ENCODE assay signal across 8 cellular contexts in the genomic region with DNA sequence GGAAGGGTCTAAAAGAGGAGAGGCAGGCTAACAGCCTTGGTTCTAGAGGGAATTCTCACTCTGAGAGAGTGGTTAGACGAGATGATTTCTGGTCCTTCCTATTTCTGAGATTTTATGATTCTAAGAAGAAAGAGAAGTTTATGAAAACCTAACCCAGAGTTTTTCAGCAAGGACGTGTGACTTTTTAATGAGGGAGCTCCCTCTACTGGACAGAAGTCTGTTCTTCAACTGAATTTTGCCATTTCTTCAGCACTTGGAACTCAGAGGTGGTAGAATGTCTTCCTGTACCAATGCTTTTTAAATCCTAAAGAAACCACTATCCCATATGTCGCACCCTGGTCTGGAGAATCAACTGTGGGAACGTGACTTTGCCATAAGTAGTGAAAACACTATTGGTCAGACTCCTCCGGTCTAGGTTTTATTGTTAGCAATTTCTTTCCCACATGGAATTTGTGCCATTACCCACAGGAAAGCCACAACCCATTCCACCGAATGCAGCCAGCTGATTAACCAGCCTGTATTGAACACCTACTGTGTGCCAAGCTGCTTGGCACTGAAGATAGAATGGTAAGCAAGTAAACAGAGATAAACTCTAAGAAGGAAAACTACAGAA.
DNase-seq lines count a peak whose midpoint lies in the region; ATAC-seq and TF ChIP-seq lines count a peak whose summit lies in the region.

No MANE protein-coding gene starts in this region.

- H3K9ac ChIP-seq in SK-N-MC (ENCODE audit: insufficient read length): peak overlapping the region; percentile 65

- ATAC-seq in GM21447 (IDR thresholded peaks at IDR 0.05; ENCODE audit: unreplicated experiment): no peak

- DNase-seq in AG08395 (ENCODE audit: low spot score) (peak; percentile 71), HT-29 (ENCODE audit: low spot score) (peak; percentile 38), SK-N-MC (ENCODE audit: low read depth, low spot score) (peak; percentile 51), fibroblast of peridontal ligament (ENCODE audit: extremely low read depth) (peak; percentile 73), pons (ENCODE audit: low spot score) (peak; percentile 55)
- no peak for DNase-seq in stimulated activated CD4-positive, alpha-beta T cell treated with anti-CD3 and anti-CD28 coated beads, Interleukin-4, amount 100 ng/mL, for 4 hours

- H3K36me3 ChIP-seq in SK-N-MC (ENCODE audit: insufficient read depth, low read length): no peaks in the 10 kb centered on the region

- H3K4me3 ChIP-seq in SK-N-MC: no peak overlapping the region

- no peaks in the 10 kb centered on the region for H3K9me3 ChIP-seq in SK-N-MC (ENCODE audit: low read depth, low read length)

- peak; percentile 74 for TF ChIP-seq CTCF in GM12872 (IDR thresholded peaks at IDR 0.05; ENCODE audit: insufficient read depth, low read depth, low read length)

- H3K27ac ChIP-seq in SK-N-MC: peak overlapping the region; percentile 80; the same call in 1 of the 2 replicates

Comparison
In these comparisons a context has a peak if more than half of its experiments do, and no peak if none do; other contexts are left out.
1. DNase-seq: peak in AG08395 (single experiment), HT-29 (single experiment), SK-N-MC (single experiment), fibroblast of peridontal ligament (single experiment) and pons (single experiment); none in stimulated activated CD4-positive, alpha-beta T cell treated with anti-CD3 and anti-CD28 coated beads, Interleukin-4, amount 100 ng/mL, for 4 hours (0 of 2).